Comparison of ENCODE assay signal across 1 cellular context in genomic region chr9:124595743-124596142, GRCh38.
TF ChIP-seq lines count a peak whose summit lies in the region.

No MANE protein-coding gene starts in this region.

TF ChIP-seq in K562, 482 proteins besides CTCF, POLR2A, EP300 and RAD21 (continued from another document and continues in another):
- no peak for TF ChIP-seq ZMIZ1 (IDR thresholded peaks at IDR 0.05; ENCODE audit: low read depth in 2 of 2, low read length in 2 of 2)
- TF ChIP-seq BRF1 (IDR thresholded peaks at IDR 0.05; ENCODE audit: borderline replicate concordance, extremely low read depth, insufficient read length) = no peak
- TF ChIP-seq POU5F1 (IDR thresholded peaks at IDR 0.05; ENCODE audit: borderline replicate concordance, low read depth, low read length, partially characterized antibody) = no peak
- no peak for TF ChIP-seq YBX1 (IDR thresholded peaks at IDR 0.05)
- TF ChIP-seq SRSF1 (IDR thresholded peaks at IDR 0.05; ENCODE audit: low read depth, low read length) = no peak
- TF ChIP-seq KAT7 (CRISPR knock-in tag; IDR thresholded peaks at IDR 0.05; ENCODE audit: borderline replicate concordance) = no peak
- peak; percentile 56 for TF ChIP-seq CBFA2T2 (conservative IDR thresholded peaks at IDR 0.05)
- no peak for TF ChIP-seq SMAD1 (IDR thresholded peaks at IDR 0.05; ENCODE audit: low read depth, low read length, partially characterized antibody)
- no peak for TF ChIP-seq TAF15 (IDR thresholded peaks at IDR 0.05; ENCODE audit: low read depth, low read length)
- no peak for TF ChIP-seq ZBTB49 (CRISPR knock-in tag; IDR thresholded peaks at IDR 0.05; ENCODE audit: borderline replicate concordance)
- peak; percentile 65; the same call in 1 of the 2 replicates for TF ChIP-seq RNF2 (IDR thresholded peaks at IDR 0.05)
- TF ChIP-seq LEF1 (IDR thresholded peaks at IDR 0.05) = peak; percentile 47; the same call in 1 of the 2 replicates
- TF ChIP-seq SNIP1 (IDR thresholded peaks at IDR 0.05; ENCODE audit: low read depth) = no peak
- no peak for TF ChIP-seq ZNF431 (CRISPR knock-in tag; IDR thresholded peaks at IDR 0.05)
- no peak for TF ChIP-seq KAT8 (IDR thresholded peaks at IDR 0.05; ENCODE audit: low read depth)
- no peak for TF ChIP-seq GTF2B (IDR thresholded peaks at IDR 0.05; ENCODE audit: extremely low read depth, insufficient read length)
- no peak for TF ChIP-seq E2F8 (IDR thresholded peaks at IDR 0.05; ENCODE audit: low read depth, partially characterized antibody)
- TF ChIP-seq ZNF146 (CRISPR knock-in tag; IDR thresholded peaks at IDR 0.05; ENCODE audit: unreplicated experiment) = no peak
- TF ChIP-seq ZBTB5 (IDR thresholded peaks at IDR 0.05) = no peak
- no peak for TF ChIP-seq PPARD (CRISPR knock-in tag; IDR thresholded peaks at IDR 0.05)
- no peak for TF ChIP-seq ZNF224 (CRISPR knock-in tag; IDR thresholded peaks at IDR 0.05)
- TF ChIP-seq HDGF (IDR thresholded peaks at IDR 0.05) = no peak
- TF ChIP-seq ZNF696 (CRISPR knock-in tag; conservative IDR thresholded peaks at IDR 0.05) = no peak
- TF ChIP-seq RAD51 (IDR thresholded peaks at IDR 0.05; ENCODE audit: borderline replicate concordance, low read depth) = peak; percentile 86
- TF ChIP-seq HMGXB4 (CRISPR knock-in tag; IDR thresholded peaks at IDR 0.05) = no peak
- TF ChIP-seq SIX5 (IDR thresholded peaks at IDR 0.05; ENCODE audit: borderline replicate concordance in 1 of 2, insufficient read depth in 1 of 2, low read depth in 1 of 2, low read length in 2 of 2) = no peak
- TF ChIP-seq FOXJ3 (CRISPR knock-in tag; IDR thresholded peaks at IDR 0.05) = no peak
- peak; percentile 58 for TF ChIP-seq PRDM10 (IDR thresholded peaks at IDR 0.05; ENCODE audit: partially characterized antibody)
- TF ChIP-seq ZKSCAN8 (CRISPR knock-in tag; IDR thresholded peaks at IDR 0.05) = no peak
- TF ChIP-seq FOXA1 (IDR thresholded peaks at IDR 0.05; ENCODE audit: borderline replicate concordance) = no peak
- no peak; the same call in 1 of the 2 replicates for TF ChIP-seq THRA (IDR thresholded peaks at IDR 0.05)
- no peak for TF ChIP-seq ZNF24 (IDR thresholded peaks at IDR 0.05)
- TF ChIP-seq FOXP4 (CRISPR knock-in tag; IDR thresholded peaks at IDR 0.05; ENCODE audit: borderline replicate concordance) = no peak
- no peak for TF ChIP-seq ETS1 (conservative IDR thresholded peaks at IDR 0.05; ENCODE audit: control insufficient read depth, low read depth, low read length)
- TF ChIP-seq NCOA2 (IDR thresholded peaks at IDR 0.05; ENCODE audit: partially characterized antibody in 2 of 2) = no peak
- no peak for TF ChIP-seq ELF1 (tag; IDR thresholded peaks at IDR 0.05)
- no peak for TF ChIP-seq HDAC3 (IDR thresholded peaks at IDR 0.05; ENCODE audit: borderline replicate concordance, partially characterized antibody)
- TF ChIP-seq ZNF551 (CRISPR knock-in tag; IDR thresholded peaks at IDR 0.05) = no peak
- no peak for TF ChIP-seq HDAC6 (IDR thresholded peaks at IDR 0.05; ENCODE audit: low read depth, low read length)
- TF ChIP-seq PTRF (tag; IDR thresholded peaks at IDR 0.05) = no peak
